ENCODE assay signal across 8 cellular contexts in genomic region chr6:90285611-90286381, GRCh38. TPM values are rescaled to one million over a fixed set of nuclear protein-coding genes. Genes with fewer than 3 reads are reported as not detected.
A peak's percentile ranks its signal among the peaks of the same experiment; 100 is the strongest.
DNase-seq lines count a peak whose midpoint lies in the region; ATAC-seq, FAIRE-seq and TF ChIP-seq lines count a peak whose summit lies in the region.

No MANE protein-coding gene starts in this region.

- H3K79me2 ChIP-seq in DOHH2 (ENCODE audit: control insufficient read depth, low read length): peaks cover 100% of the 10 kb centered on the region

- TF ChIP-seq CTCF in DOHH2 (IDR thresholded peaks at IDR 0.05; ENCODE audit: low read depth, low read length, poor library complexity, severe bottlenecking): no peak
- no peak for TF ChIP-seq CTCF in ascending aorta (IDR thresholded peaks at IDR 0.05)
- no peak for TF ChIP-seq CTCF in D721Med (IDR thresholded peaks at IDR 0.05; ENCODE audit: insufficient read depth, missing control alignments)

- no peaks in the 10 kb centered on the region for H3K27me3 ChIP-seq in DOHH2 (ENCODE audit: control insufficient read depth, low read length)
- no peaks in the 10 kb centered on the region for H3K27me3 ChIP-seq in ascending aorta

- no peaks in the 10 kb centered on the region for H3K9me2 ChIP-seq in DOHH2 (replicated peaks; ENCODE audit: control insufficient read depth, low read length)

- peak overlapping the region; percentile 96 for H3K27ac ChIP-seq in DOHH2 (ENCODE audit: low read depth, low read length)
- H3K27ac ChIP-seq in ascending aorta: no peak overlapping the region

- FAIRE-seq in D721Med (lab: Jason Lieb, UNC): no peak

- peaks cover 97% of the 10 kb centered on the region for H3K36me3 ChIP-seq in DOHH2 (ENCODE audit: control insufficient read depth, low read length)
- H3K36me3 ChIP-seq in ascending aorta: no peaks in the 10 kb centered on the region

- H3K4me3 ChIP-seq in DOHH2 (ENCODE audit: low read length) (peak overlapping the region; percentile 79), ascending aorta (peak overlapping the region in 1 of 2 donors; percentile 48)

- ATAC-seq in GM21528 (IDR thresholded peaks at IDR 0.05; ENCODE audit: low FRiP score, unreplicated experiment) (peak; percentile 65), left ventricle myocardium superior (peak; percentile 100)

- peak; percentile 58 for DNase-seq in HT-29 (ENCODE audit: low spot score)
- DNase-seq in SHP77 treated with DMSO at 0.1 percent for 48 hours (lab: John Stamatoyannopoulos, UW): peak; percentile 73
- DNase-seq in ascending aorta (ENCODE audit: low spot score in 2 of 2): peak; percentile 85 to 92
- DNase-seq in left ventricle myocardium superior: peak; percentile 88
- peak; percentile 65 for DNase-seq in pulmonary artery endothelial cell (ENCODE audit: low read depth, low spot score)
- DNase-seq in D721Med (ENCODE audit: insufficient read length, low spot score): no peak

- intact Hi-C loops in ascending aorta (cut with DNase I) (no loop called here), left ventricle myocardium superior (cut with micrococcal nuclease) (no loop called here)

- H3K4me2 ChIP-seq in DOHH2 (ENCODE audit: low read length): peak overlapping the region; percentile 94

- H4K20me1 ChIP-seq in DOHH2 (ENCODE audit: control insufficient read depth, insufficient read depth, low read depth, low read length): peaks cover 49% of the 10 kb centered on the region

- H3K9me3 ChIP-seq in DOHH2 (ENCODE audit: control insufficient read depth, insufficient read depth, low read length) (no peaks in the 10 kb centered on the region), ascending aorta (no peaks in the 10 kb centered on the region)

- peaks cover 100% of the 10 kb centered on the region for H3K4me1 ChIP-seq in DOHH2 (ENCODE audit: control insufficient read depth, low read length)
- H3K4me1 ChIP-seq in ascending aorta: peaks cover 0 to 22% of the 10 kb centered on the region in 2 donors

- H3F3A ChIP-seq in DOHH2 (ENCODE audit: control insufficient read depth, insufficient read depth): peaks cover 67% of the 10 kb centered on the region

RNA-seq across cellular contexts. Expression of gene BACH2, which starts 10.8 kb away (rescaled TPM):
- total RNA-seq in HT-29 (2014; rRNA removed; shearing (Covaris generic)): not detected in 2 replicates
- total RNA-seq in ascending aorta (7.7 TPM), left ventricle myocardium superior (1.5 TPM), pulmonary artery endothelial cell (0.26 and 0.39 TPM in 2 replicates)
